19 cellular contexts compared by ENCODE assay signal in the genomic region with DNA sequence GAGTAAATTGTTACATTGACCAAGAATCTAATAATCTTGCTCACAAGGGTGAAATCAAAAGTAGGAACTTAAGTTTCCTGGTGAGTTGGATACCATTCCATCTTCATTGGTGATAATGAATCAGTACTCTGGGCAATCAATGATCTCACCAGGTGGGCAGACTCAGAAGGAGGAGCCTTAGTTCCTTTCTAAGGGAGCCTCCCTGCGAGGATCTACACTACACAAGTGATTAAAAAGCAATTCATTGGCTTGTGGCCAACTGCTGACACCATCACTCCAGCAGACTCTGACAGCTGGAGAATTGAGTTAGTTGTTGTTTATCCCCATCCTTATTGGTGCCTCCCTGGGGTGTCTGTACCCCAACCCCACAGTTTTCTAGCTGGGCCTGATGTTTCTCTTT.
DNase-seq lines count a peak whose midpoint lies in the region; ATAC-seq and TF ChIP-seq lines count a peak whose summit lies in the region.
"Had no signal": no experiment of that assay in that cellular context is flagged by ENCODE, and none has a peak within 500 bp of the region (broad histone marks: within the 10 kb centered on the region; RNA-seq: fewer than 3 reads in every experiment).

No MANE protein-coding gene starts in this region.

- no peaks in the 10 kb centered on the region for H3K36me3 ChIP-seq in HEK293 (ENCODE audit: control insufficient read depth in 2 of 2, insufficient read depth in 1 of 2, low read length in 2 of 2)
- H3K36me3 ChIP-seq in suprapubic skin = no peaks in the 10 kb centered on the region
- H3K36me3 ChIP-seq: prostate gland, tibial nerve had no signal

- POLR2A ChIA-PET in HEK293 (lab: Yijun Ruan, JAX) = no interaction called here

- no peaks in the 10 kb centered on the region for H3K9me3 ChIP-seq in HEK293 (ENCODE audit: control insufficient read depth, insufficient read depth, low read depth, low read length)
- H3K9me3 ChIP-seq in suprapubic skin = no peaks in the 10 kb centered on the region
- H3K9me3 ChIP-seq: body of pancreas, prostate gland, tibial nerve had no signal

- H3K27me3 ChIP-seq in suprapubic skin = peaks cover 9% of the 10 kb centered on the region
- H3K27me3 ChIP-seq: body of pancreas, tibial nerve had no signal

- no peaks in the 10 kb centered on the region for H3K4me1 ChIP-seq in HEK293 (ENCODE audit: control insufficient read depth, insufficient read depth, low read length)
- no peaks in the 10 kb centered on the region for H3K4me1 ChIP-seq in suprapubic skin
- H3K4me1 ChIP-seq: body of pancreas, prostate gland, tibial nerve had no signal

- DNase-seq in NCI-H1417 treated with DMSO at 0.1 percent for 48 hours (lab: John Stamatoyannopoulos, UW) (peak; percentile 1), RPMI8226 (peak; percentile 4), kidney tubule cell (ENCODE audit: low spot score) (peak; percentile 85), OCI-M2 (lab: John Stamatoyannopoulos, UW; ENCODE audit: unreplicated experiment) (no peak), suprapubic skin (ENCODE audit: low spot score in 2 of 2) (no peak)
- DNase-seq: activated CD4-positive, alpha-beta memory T cell treated with anti-CD3 and anti-CD28 coated beads for 36 hours; activated naive CD8-positive, alpha-beta T cell treated with anti-CD3 and anti-CD28 coated beads for 36 hours; activated T-cell treated with anti-CD3 and anti-CD28 coated beads, Interleukin-2, amount 50 U/mL, for 48 hours; body of pancreas; glutamatergic neuron; islet precursor cell; mesenchymal stem cell; NCI-H1694; T-helper 1 cell had no signal

- TF ChIP-seq CTCF in HEK293 (tag by site-specific recombination; IDR thresholded peaks at IDR 0.05) (no peak), suprapubic skin (IDR thresholded peaks at IDR 0.05) (no peak)

- no peak for TF ChIP-seq POLR2A in suprapubic skin (IDR thresholded peaks at IDR 0.05)

- H3K27ac ChIP-seq in HEK293 (ENCODE audit: extremely low read depth, low read depth, low read length) = no peak overlapping the region
- no peak overlapping the region for H3K27ac ChIP-seq in suprapubic skin
- H3K27ac ChIP-seq: body of pancreas, HL-60, prostate gland, tibial nerve had no signal

- 37% methylated on average over 1 of the region's 1 CpG for WGBS in suprapubic skin

- CTCF ChIA-PET in HEK293 (lab: Yijun Ruan, JAX) = interaction anchor here (1.8 kb wide), 1 partner anchor 38 kb away, joined by 9 read pairs; no protein-coding TSS in a partner anchor

- H3K4me3 ChIP-seq in HEK293 (ENCODE audit: low read depth, low read length) = no peak overlapping the region
- no peak overlapping the region for H3K4me3 ChIP-seq in suprapubic skin
- H3K4me3 ChIP-seq: body of pancreas, prostate gland, tibial nerve had no signal

- no peak for TF ChIP-seq EP300 in suprapubic skin (IDR thresholded peaks at IDR 0.05)

- no peak for ATAC-seq in HG02571 (IDR thresholded peaks at IDR 0.05; ENCODE audit: unreplicated experiment)
- ATAC-seq: body of pancreas had no signal

TF ChIP-seq in HEK293, 187 proteins besides CTCF, POLR2A, EP300 and RAD21 (continues in another document):
- no peak for TF ChIP-seq KLF1 (tag by site-specific recombination; IDR thresholded peaks at IDR 0.05)
- TF ChIP-seq ZSCAN23 (tag by site-specific recombination; IDR thresholded peaks at IDR 0.05) = no peak
- no peak for TF ChIP-seq ZNF266 (tag by site-specific recombination; IDR thresholded peaks at IDR 0.05; ENCODE audit: low read depth)
- TF ChIP-seq ZNF426 (tag by site-specific recombination; IDR thresholded peaks at IDR 0.05) = no peak
- TF ChIP-seq, protein P1, sequence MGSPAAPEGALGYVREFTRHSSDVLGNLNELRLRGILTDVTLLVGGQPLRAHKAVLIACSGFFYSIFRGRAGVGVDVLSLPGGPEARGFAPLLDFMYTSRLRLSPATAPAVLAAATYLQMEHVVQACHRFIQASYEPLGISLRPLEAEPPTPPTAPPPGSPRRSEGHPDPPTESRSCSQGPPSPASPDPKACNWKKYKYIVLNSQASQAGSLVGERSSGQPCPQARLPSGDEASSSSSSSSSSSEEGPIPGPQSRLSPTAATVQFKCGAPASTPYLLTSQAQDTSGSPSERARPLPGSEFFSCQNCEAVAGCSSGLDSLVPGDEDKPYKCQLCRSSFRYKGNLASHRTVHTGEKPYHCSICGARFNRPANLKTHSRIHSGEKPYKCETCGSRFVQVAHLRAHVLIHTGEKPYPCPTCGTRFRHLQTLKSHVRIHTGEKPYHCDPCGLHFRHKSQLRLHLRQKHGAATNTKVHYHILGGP (tag by site-specific recombination; IDR thresholded peaks at IDR 0.05) = no peak
- peak; percentile 29; the same call in 1 of the 2 replicates for TF ChIP-seq ZIC2 (tag by site-specific recombination; IDR thresholded peaks at IDR 0.05)
- TF ChIP-seq GLIS2 (tag by site-specific recombination; IDR thresholded peaks at IDR 0.05) = no peak
- TF ChIP-seq ZNF530 (tag by site-specific recombination; IDR thresholded peaks at IDR 0.05; ENCODE audit: low read depth) = no peak
- TF ChIP-seq, protein P2, sequence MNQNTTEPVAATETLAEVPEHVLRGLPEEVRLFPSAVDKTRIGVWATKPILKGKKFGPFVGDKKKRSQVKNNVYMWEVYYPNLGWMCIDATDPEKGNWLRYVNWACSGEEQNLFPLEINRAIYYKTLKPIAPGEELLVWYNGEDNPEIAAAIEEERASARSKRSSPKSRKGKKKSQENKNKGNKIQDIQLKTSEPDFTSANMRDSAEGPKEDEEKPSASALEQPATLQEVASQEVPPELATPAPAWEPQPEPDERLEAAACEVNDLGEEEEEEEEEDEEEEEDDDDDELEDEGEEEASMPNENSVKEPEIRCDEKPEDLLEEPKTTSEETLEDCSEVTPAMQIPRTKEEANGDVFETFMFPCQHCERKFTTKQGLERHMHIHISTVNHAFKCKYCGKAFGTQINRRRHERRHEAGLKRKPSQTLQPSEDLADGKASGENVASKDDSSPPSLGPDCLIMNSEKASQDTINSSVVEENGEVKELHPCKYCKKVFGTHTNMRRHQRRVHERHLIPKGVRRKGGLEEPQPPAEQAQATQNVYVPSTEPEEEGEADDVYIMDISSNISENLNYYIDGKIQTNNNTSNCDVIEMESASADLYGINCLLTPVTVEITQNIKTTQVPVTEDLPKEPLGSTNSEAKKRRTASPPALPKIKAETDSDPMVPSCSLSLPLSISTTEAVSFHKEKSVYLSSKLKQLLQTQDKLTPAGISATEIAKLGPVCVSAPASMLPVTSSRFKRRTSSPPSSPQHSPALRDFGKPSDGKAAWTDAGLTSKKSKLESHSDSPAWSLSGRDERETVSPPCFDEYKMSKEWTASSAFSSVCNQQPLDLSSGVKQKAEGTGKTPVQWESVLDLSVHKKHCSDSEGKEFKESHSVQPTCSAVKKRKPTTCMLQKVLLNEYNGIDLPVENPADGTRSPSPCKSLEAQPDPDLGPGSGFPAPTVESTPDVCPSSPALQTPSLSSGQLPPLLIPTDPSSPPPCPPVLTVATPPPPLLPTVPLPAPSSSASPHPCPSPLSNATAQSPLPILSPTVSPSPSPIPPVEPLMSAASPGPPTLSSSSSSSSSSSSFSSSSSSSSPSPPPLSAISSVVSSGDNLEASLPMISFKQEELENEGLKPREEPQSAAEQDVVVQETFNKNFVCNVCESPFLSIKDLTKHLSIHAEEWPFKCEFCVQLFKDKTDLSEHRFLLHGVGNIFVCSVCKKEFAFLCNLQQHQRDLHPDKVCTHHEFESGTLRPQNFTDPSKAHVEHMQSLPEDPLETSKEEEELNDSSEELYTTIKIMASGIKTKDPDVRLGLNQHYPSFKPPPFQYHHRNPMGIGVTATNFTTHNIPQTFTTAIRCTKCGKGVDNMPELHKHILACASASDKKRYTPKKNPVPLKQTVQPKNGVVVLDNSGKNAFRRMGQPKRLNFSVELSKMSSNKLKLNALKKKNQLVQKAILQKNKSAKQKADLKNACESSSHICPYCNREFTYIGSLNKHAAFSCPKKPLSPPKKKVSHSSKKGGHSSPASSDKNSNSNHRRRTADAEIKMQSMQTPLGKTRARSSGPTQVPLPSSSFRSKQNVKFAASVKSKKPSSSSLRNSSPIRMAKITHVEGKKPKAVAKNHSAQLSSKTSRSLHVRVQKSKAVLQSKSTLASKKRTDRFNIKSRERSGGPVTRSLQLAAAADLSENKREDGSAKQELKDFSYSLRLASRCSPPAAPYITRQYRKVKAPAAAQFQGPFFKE (tag by site-specific recombination; IDR thresholded peaks at IDR 0.05; ENCODE audit: borderline replicate concordance) = no peak
- TF ChIP-seq ZBTB8A (tag by site-specific recombination; IDR thresholded peaks at IDR 0.05) = no peak
- no peak for TF ChIP-seq ZNF600 (tag by site-specific recombination; IDR thresholded peaks at IDR 0.05)
- TF ChIP-seq ZXDB (tag by site-specific recombination; IDR thresholded peaks at IDR 0.05) = no peak

Comparison
In these comparisons a context has a peak if more than half of its experiments do, and no peak if none do; other contexts are left out.
1. DNase-seq: peak in NCI-H1417 treated with DMSO at 0.1 percent for 48 hours (single experiment), RPMI8226 (single experiment) and kidney tubule cell (single experiment); none in OCI-M2 (single experiment) and suprapubic skin (0 of 2).